Comparison of ENCODE assay signal across 11 cellular contexts in genomic region chr16:1966460-1966859, GRCh38. TPM values are rescaled to one million over a fixed set of nuclear protein-coding genes. Genes with fewer than 3 reads are reported as not detected.
DNase-seq lines count a peak whose midpoint lies in the region; ATAC-seq, FAIRE-seq and TF ChIP-seq lines count a peak whose summit lies in the region.
"Had no signal": no experiment of that assay in that cellular context is flagged by ENCODE, and none has a peak within 500 bp of the region (broad histone marks: within the 10 kb centered on the region; RNA-seq: fewer than 3 reads in every experiment).

TSS of gene RNF151 (plus strand) at chr16:1966856. CDS start at chr16:1966882, 26 bp downstream.

- H3K4me1 Mint-ChIP-seq in activated CD8-positive, alpha-beta memory T cell treated with anti-CD3 and anti-CD28 coated beads, Interleukin-2, amount 10 ng/mL, durations not matched to agents 7 days and 5 days, result peaks cover 41% of the 10 kb centered on the region
- peaks cover 35% of the 10 kb centered on the region for H3K4me1 Mint-ChIP-seq in activated naive CD8-positive, alpha-beta T cell treated with anti-CD3 and anti-CD28 coated beads, Interleukin-2, amount 50 U/mL, for 24 hours

- peak within 1 kb of the TSS; percentile 88 for H3K4me3 Mint-ChIP-seq in activated CD8-positive, alpha-beta memory T cell treated with anti-CD3 and anti-CD28 coated beads, Interleukin-2, amount 10 ng/mL, durations not matched to agents 7 days and 5 days
- H3K4me3 Mint-ChIP-seq in activated naive CD8-positive, alpha-beta T cell treated with anti-CD3 and anti-CD28 coated beads, Interleukin-2, amount 50 U/mL, for 24 hours, result peak within 1 kb of the TSS; percentile 100

- BruUV-seq in HepG2 (replicated peaks; lab: Mats Ljungman, UMichigan), result no TSS peak

- no peak for DNase-seq in activated CD8-positive, alpha-beta memory T cell treated with anti-CD3 and anti-CD28 coated beads, Interleukin-2, amount 10 ng/mL, durations not matched to agents 7 days and 5 days
- no peak for DNase-seq in activated CD8-positive, alpha-beta memory T cell treated with anti-CD3 and anti-CD28 coated beads for 24 hours
- DNase-seq in activated naive CD8-positive, alpha-beta T cell treated with anti-CD3 and anti-CD28 coated beads, Interleukin-2, amount 50 U/mL, for 24 hours, result no peak
- DNase-seq in HepG2 (ENCODE audit: low spot score), result no peak
- no peak for DNase-seq in NCI-H1105 (lab: John Stamatoyannopoulos, UW)
- no peak for DNase-seq in NCI-H2029 (lab: John Stamatoyannopoulos, UW)
- DNase-seq: C1 segment of cervical spinal cord had no signal

- H3K4me1 ChIP-seq in HepG2 (ENCODE audit: insufficient read depth, low read length) (peaks cover 40% of the 10 kb centered on the region), thymus (ENCODE audit: control insufficient read depth, insufficient read depth, low read length) (peaks cover 8% of the 10 kb centered on the region)

- H3K27me3 ChIP-seq in HepG2 (ENCODE audit: control insufficient read depth in 1 of 2, insufficient read depth in 2 of 2, low read length in 2 of 2) (no peaks in the 10 kb centered on the region; a peak in 1 of 5 replicates), thymus (ENCODE audit: control insufficient read depth, insufficient read depth) (no peaks in the 10 kb centered on the region)

- TF ChIP-seq EP300 in HepG2 (IDR thresholded peaks at IDR 0.05; ENCODE audit: low read depth in 2 of 2, low read length in 2 of 2) (no peak), HepG2 (CRISPR knock-in tag; IDR thresholded peaks at IDR 0.05; ENCODE audit: borderline replicate concordance) (no peak)

- TF ChIP-seq CTCF in HepG2 (CRISPR knock-in tag; IDR thresholded peaks at IDR 0.05), result no peak

- peaks cover 30% of the 10 kb centered on the region for H3K36me3 Mint-ChIP-seq in activated CD8-positive, alpha-beta memory T cell treated with anti-CD3 and anti-CD28 coated beads, Interleukin-2, amount 10 ng/mL, durations not matched to agents 7 days and 5 days
- peaks cover 38% of the 10 kb centered on the region for H3K36me3 Mint-ChIP-seq in activated naive CD8-positive, alpha-beta T cell treated with anti-CD3 and anti-CD28 coated beads, Interleukin-2, amount 50 U/mL, for 24 hours (ENCODE audit: low read depth)

- CTCF ChIA-PET in activated CD8-positive, alpha-beta memory T cell treated with anti-CD3 and anti-CD28 coated beads, Interleukin-2, amount 10 ng/mL, durations not matched to agents 7 days and 5 days (lab: Charles Lee), result interaction anchor here (1.8 kb wide), 1 partner anchor 43 kb away, joined by 3 read pairs; the partner anchor contains the start of gene ZNF598
- CTCF ChIA-PET in HepG2 (lab: Yijun Ruan, JAX; ENCODE audit: low intra/inter-chr PET ratio, low total read pairs), result no interaction called here

- TF ChIP-seq RAD21 in HepG2 (CRISPR knock-in tag; IDR thresholded peaks at IDR 0.05), result no peak

- peaks cover 30% of the 10 kb centered on the region for H3K79me2 ChIP-seq in HepG2 (ENCODE audit: insufficient read depth, low read length)

- WGBS in HepG2 (ENCODE audit: low lambda C conversion rate), result 96% methylated on average over 6 of the region's 6 CpGs
- 98% methylated on average over 6 of the region's 6 CpGs for WGBS in thymus

- peak within 1 kb of the TSS; percentile 96 for H3K9ac ChIP-seq in HepG2 (ENCODE audit: insufficient read depth, low read depth, low read length)

- H3K27ac ChIP-seq in HepG2 (ENCODE audit: extremely low read length, insufficient read depth, low read length) (peak within 1 kb of the TSS; percentile 73), thymus (ENCODE audit: low read depth) (no peak within 1 kb of the TSS)

- H3K9me3 ChIP-seq in HepG2 (ENCODE audit: low read length), result no peaks in the 10 kb centered on the region
- H3K9me3 ChIP-seq in thymus (ENCODE audit: control insufficient read depth), result no peaks in the 10 kb centered on the region

- POLR2A ChIA-PET in HepG2 (lab: Yijun Ruan, JAX), result interaction anchor here (1.0 to 2.9 kb wide), 4 partner anchors 9 to 81 kb away, joined by 3 to 131 read pairs (median 4); partner anchors contain the start of genes MSRB1, NTHL1 and TSC2

- H3K4me3 ChIP-seq in HepG2 (replicated peaks in 1 of 3; ENCODE audit: insufficient read depth in 1 of 3, low read depth in 2 of 3, low read length in 3 of 3) (peak within 1 kb of the TSS; percentile 84 to 94 (median 92)), thymus (ENCODE audit: low read length) (peak within 1 kb of the TSS; percentile 83)

- TF ChIP-seq POLR2A in HepG2 (IDR thresholded peaks at IDR 0.05; ENCODE audit: insufficient read depth in 1 of 2, low read depth in 2 of 2, low read length in 2 of 2), result no peak

- no peak for ATAC-seq in activated CD8-positive, alpha-beta memory T cell treated with anti-CD3 and anti-CD28 coated beads, Interleukin-2, amount 10 ng/mL, durations not matched to agents 7 days and 5 days
- ATAC-seq in activated naive CD8-positive, alpha-beta T cell treated with anti-CD3 and anti-CD28 coated beads, Interleukin-2, amount 50 U/mL, for 24 hours, result no peak
- ATAC-seq in HepG2, result no peak
- ATAC-seq in HG03135 (IDR thresholded peaks at IDR 0.05; ENCODE audit: unreplicated experiment), result no peak

- no peak for FAIRE-seq in HepG2 (lab: Jason Lieb, UNC)

- H3K9me3 Mint-ChIP-seq in activated CD8-positive, alpha-beta memory T cell treated with anti-CD3 and anti-CD28 coated beads, Interleukin-2, amount 10 ng/mL, durations not matched to agents 7 days and 5 days (ENCODE audit: low read depth), result no peaks in the 10 kb centered on the region
- no peaks in the 10 kb centered on the region for H3K9me3 Mint-ChIP-seq in activated naive CD8-positive, alpha-beta T cell treated with anti-CD3 and anti-CD28 coated beads, Interleukin-2, amount 50 U/mL, for 24 hours

- peak within 1 kb of the TSS; percentile 97 for H3K27ac Mint-ChIP-seq in activated CD8-positive, alpha-beta memory T cell treated with anti-CD3 and anti-CD28 coated beads, Interleukin-2, amount 10 ng/mL, durations not matched to agents 7 days and 5 days
- peak within 1 kb of the TSS; percentile 100 for H3K27ac Mint-ChIP-seq in activated naive CD8-positive, alpha-beta T cell treated with anti-CD3 and anti-CD28 coated beads, Interleukin-2, amount 50 U/mL, for 24 hours

- no peaks in the 10 kb centered on the region for H3K27me3 Mint-ChIP-seq in activated CD8-positive, alpha-beta memory T cell treated with anti-CD3 and anti-CD28 coated beads, Interleukin-2, amount 10 ng/mL, durations not matched to agents 7 days and 5 days
- no peaks in the 10 kb centered on the region for H3K27me3 Mint-ChIP-seq in activated naive CD8-positive, alpha-beta T cell treated with anti-CD3 and anti-CD28 coated beads, Interleukin-2, amount 50 U/mL, for 24 hours

- H2AFZ ChIP-seq in HepG2 (ENCODE audit: low read length), result no peak within 1 kb of the TSS

- peaks cover 27% of the 10 kb centered on the region for H4K20me1 ChIP-seq in HepG2 (ENCODE audit: insufficient read depth, low read length)

- in situ Hi-C loops in HepG2 (cut with HindIII; ENCODE audit: extremely low pct_ligation_motif_present, low pct_unique_long_range_greater_than_20kb), result no loop called here

- peaks cover 3 to 19% of the 10 kb centered on the region in 2 experiments; a peak in 3 of 5 replicates for H3K36me3 ChIP-seq in HepG2 (replicated peaks in 1 of 2; ENCODE audit: control insufficient read depth in 1 of 2, insufficient read depth in 2 of 2, low read length in 2 of 2)
- H3K36me3 ChIP-seq in thymus (ENCODE audit: control insufficient read depth, insufficient read depth), result peaks cover 14% of the 10 kb centered on the region

- intact Hi-C loops in HepG2 (cut with micrococcal nuclease; ENCODE audit: unreplicated experiment), result no loop called here

- H3K4me2 ChIP-seq in HepG2 (ENCODE audit: low read depth, low read length), result peak within 1 kb of the TSS; percentile 100

TF ChIP-seq in HepG2, 621 proteins besides CTCF, POLR2A, EP300 and RAD21 (continues in another document):
- TF ChIP-seq REL (CRISPR knock-in tag; conservative IDR thresholded peaks at IDR 0.05) (no peak), ZMYM2 (CRISPR knock-in tag; IDR thresholded peaks at IDR 0.05) (no peak), STAT5B (CRISPR knock-in tag; IDR thresholded peaks at IDR 0.05) (no peak)

RNA-seq across cellular contexts. Expression of gene RNF151, which starts in this region (rescaled TPM):
- total RNA-seq in activated CD8-positive, alpha-beta memory T cell treated with anti-CD3 and anti-CD28 coated beads, Interleukin-2, amount 10 ng/mL, durations not matched to agents 7 days and 5 days, result not detected
- not detected in 2 replicates for total RNA-seq in HepG2 (2016; rRNA removed; fragmentation: Illumina TruSeq; extraction: Trizol)
- not detected in 2 replicates for total RNA-seq in HepG2 (2016; cell fraction: cytosol; rRNA removed; fragmentation: Illumina TruSeq; extraction: Trizol; ENCODE audit: low read depth)
- total RNA-seq in HepG2 (2016; cell fraction: insoluble cytoplasmic fraction; rRNA removed; fragmentation: Illumina TruSeq; extraction: Trizol), result not detected in 2 replicates
- total RNA-seq in HepG2 (2016; cell fraction: membrane; rRNA removed; fragmentation: Illumina TruSeq; extraction: Trizol), result not detected in 2 replicates
- total RNA-seq in HepG2 (2016; cell fraction: nucleus; rRNA removed; fragmentation: Illumina TruSeq; extraction: Trizol), result not detected in 2 replicates
- polyA plus RNA-seq in HepG2 (2011; rRNA removed) (not detected in 2 replicates), thymus (0.82 TPM)
- 0.09 TPM in 1 of 2 replicates, not detected in the other for polyA plus RNA-seq in HepG2 (2011; cell fraction: cytosol; rRNA removed)
- 0.50 TPM in 1 of 2 replicates, not detected in the other for polyA plus RNA-seq in HepG2 (2011; cell fraction: nucleus; rRNA removed)
- not detected in 2 replicates for polyA plus RNA-seq in HepG2 (2012)
- not detected in 2 replicates for polyA plus RNA-seq in HepG2 (2016; cell fraction: cytosol; fragmentation: Illumina TruSeq; extraction: Trizol; ENCODE audit: low read depth)
- polyA plus RNA-seq in HepG2 (2016; cell fraction: insoluble cytoplasmic fraction; fragmentation: Illumina TruSeq; extraction: Trizol; ENCODE audit: low read depth), result not detected in 2 replicates
- polyA plus RNA-seq in HepG2 (2016; cell fraction: membrane; fragmentation: Illumina TruSeq; extraction: Trizol; ENCODE audit: low read depth), result not detected in 2 replicates
- not detected in 2 replicates for polyA plus RNA-seq in HepG2 (2016; cell fraction: nucleus; fragmentation: Illumina TruSeq; extraction: Trizol; ENCODE audit: insufficient read depth, low read depth)
- polyA minus RNA-seq in HepG2 (2011; rRNA and poly(A)+ RNA removed; ENCODE audit: low replicate concordance), result 0.28 TPM in 1 of 2 replicates, not detected in the other
- polyA minus RNA-seq in HepG2 (2011; cell fraction: cytosol; rRNA and poly(A)+ RNA removed), result not detected in 2 replicates
- not detected in 2 replicates for polyA minus RNA-seq in HepG2 (2011; cell fraction: nucleus; rRNA and poly(A)+ RNA removed)
- total RNA-seq: lung microvascular endothelial cell, SK-MEL-5 had no signal
